In the genomic region with DNA sequence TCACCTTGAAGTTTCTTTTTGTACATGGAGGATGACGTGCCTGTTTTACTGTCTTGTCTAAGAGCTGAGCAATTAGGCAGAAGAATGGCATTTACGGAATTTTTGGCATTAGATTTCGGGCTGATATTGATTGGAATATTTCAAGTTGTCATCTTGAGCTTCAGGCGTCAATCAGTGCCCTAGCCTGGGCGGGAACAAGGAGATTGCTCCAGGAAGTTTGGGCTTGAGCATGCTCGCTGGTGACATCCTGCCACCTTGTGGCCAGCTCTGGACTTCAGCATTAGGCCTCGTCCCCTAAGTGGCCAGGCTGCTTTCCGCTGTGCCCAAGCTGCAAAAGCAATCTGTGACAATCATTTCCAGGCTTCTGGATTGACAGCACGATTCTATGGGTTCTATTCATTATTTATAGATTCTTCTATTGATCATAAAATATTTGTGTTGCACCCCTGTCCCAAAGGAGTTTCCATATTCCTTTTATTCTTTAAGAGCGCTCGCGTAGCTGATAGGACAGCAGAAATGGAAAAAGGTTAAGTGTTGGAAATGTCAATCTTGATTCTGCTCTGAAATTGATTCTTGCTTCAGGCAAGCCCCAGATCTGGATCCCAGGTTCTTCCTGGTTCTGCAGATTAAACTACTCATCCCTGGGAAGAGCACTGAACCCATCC, we compare ENCODE assay signal across 1 cellular context.
TF ChIP-seq lines count a peak whose summit lies in the region.

No MANE protein-coding gene starts in this region.

TF ChIP-seq in HepG2, 621 proteins besides CTCF, POLR2A, EP300 and RAD21 (continued from another document and continues in another):
- TF ChIP-seq ZNF672 (CRISPR knock-in tag; IDR thresholded peaks at IDR 0.05) (no peak), ZNF816 (CRISPR knock-in tag; IDR thresholded peaks at IDR 0.05; ENCODE audit: borderline replicate concordance) (peak; percentile 64; the same call in 1 of the 2 replicates), ASH2L (IDR thresholded peaks at IDR 0.05; ENCODE audit: insufficient read length, low read depth, low read length) (no peak), ZNF510 (CRISPR knock-in tag; IDR thresholded peaks at IDR 0.05; ENCODE audit: low read depth) (no peak), ZNF614 (CRISPR knock-in tag; IDR thresholded peaks at IDR 0.05; ENCODE audit: borderline replicate concordance) (no peak), ZNF263 (CRISPR knock-in tag; IDR thresholded peaks at IDR 0.05) (no peak), ZNF883 (CRISPR knock-in tag; IDR thresholded peaks at IDR 0.05; ENCODE audit: not compliant biosample characterization) (no peak), EZH2 (conservative IDR thresholded peaks at IDR 0.05; ENCODE audit: low read depth, low read length) (no peak), MTF1 (CRISPR knock-in tag; IDR thresholded peaks at IDR 0.05) (no peak), ZNF234 (CRISPR knock-in tag; conservative IDR thresholded peaks at IDR 0.05) (no peak), ZNF282 (IDR thresholded peaks at IDR 0.05; ENCODE audit: partially characterized antibody) (no peak), ZC3H4 (CRISPR knock-in tag; IDR thresholded peaks at IDR 0.05; ENCODE audit: borderline replicate concordance) (no peak), STAG1 (CRISPR knock-in tag; IDR thresholded peaks at IDR 0.05) (peak; percentile 95), ISL2 (CRISPR knock-in tag; IDR thresholded peaks at IDR 0.05) (0 out of 2 replicates have a peak, but pooled peaks have one; percentile 18), SIN3A (IDR thresholded peaks at IDR 0.05; ENCODE audit: borderline replicate concordance, low read depth, low read length) (no peak), ZNF749 (CRISPR knock-in tag; IDR thresholded peaks at IDR 0.05; ENCODE audit: borderline replicate concordance) (no peak), ZNF205 (CRISPR knock-in tag; IDR thresholded peaks at IDR 0.05) (no peak), MATR3 (CRISPR knock-in tag; IDR thresholded peaks at IDR 0.05) (no peak), SP1 (IDR thresholded peaks at IDR 0.05) (no peak), SP1 (CRISPR knock-in tag; IDR thresholded peaks at IDR 0.05) (no peak), RELA (CRISPR knock-in tag; IDR thresholded peaks at IDR 0.05) (no peak), ELF3 (CRISPR knock-in tag; IDR thresholded peaks at IDR 0.05) (peak; percentile 80), TBX3 (IDR thresholded peaks at IDR 0.05; ENCODE audit: borderline replicate concordance) (no peak), NFE2L1 (CRISPR knock-in tag; IDR thresholded peaks at IDR 0.05; ENCODE audit: borderline replicate concordance) (no peak), ZFP82 (CRISPR knock-in tag; IDR thresholded peaks at IDR 0.05; ENCODE audit: borderline replicate concordance) (no peak), ZNF607 (CRISPR knock-in tag; IDR thresholded peaks at IDR 0.05; ENCODE audit: borderline replicate concordance) (no peak), ARHGAP35 (CRISPR knock-in tag; IDR thresholded peaks at IDR 0.05; ENCODE audit: borderline replicate concordance) (no peak), MIXL1 (CRISPR knock-in tag; IDR thresholded peaks at IDR 0.05) (0 out of 2 replicates have a peak, but pooled peaks have one; percentile 25), CEBPG (CRISPR knock-in tag; IDR thresholded peaks at IDR 0.05) (0 out of 2 replicates have a peak, but pooled peaks have one; percentile 13), ZNF460 (CRISPR knock-in tag; IDR thresholded peaks at IDR 0.05; ENCODE audit: borderline replicate concordance) (no peak), SMC3 (IDR thresholded peaks at IDR 0.05; ENCODE audit: low read length) (peak; percentile 85), FOXO1 (CRISPR knock-in tag; IDR thresholded peaks at IDR 0.05) (peak; percentile 28; the same call in 1 of the 2 replicates)
- TF ChIP-seq, protein P1, sequence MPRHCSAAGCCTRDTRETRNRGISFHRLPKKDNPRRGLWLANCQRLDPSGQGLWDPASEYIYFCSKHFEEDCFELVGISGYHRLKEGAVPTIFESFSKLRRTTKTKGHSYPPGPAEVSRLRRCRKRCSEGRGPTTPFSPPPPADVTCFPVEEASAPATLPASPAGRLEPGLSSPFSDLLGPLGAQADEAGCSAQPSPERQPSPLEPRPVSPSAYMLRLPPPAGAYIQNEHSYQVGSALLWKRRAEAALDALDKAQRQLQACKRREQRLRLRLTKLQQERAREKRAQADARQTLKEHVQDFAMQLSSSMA (CRISPR knock-in tag; IDR thresholded peaks at IDR 0.05): no peak
- TF ChIP-seq, protein P2, sequence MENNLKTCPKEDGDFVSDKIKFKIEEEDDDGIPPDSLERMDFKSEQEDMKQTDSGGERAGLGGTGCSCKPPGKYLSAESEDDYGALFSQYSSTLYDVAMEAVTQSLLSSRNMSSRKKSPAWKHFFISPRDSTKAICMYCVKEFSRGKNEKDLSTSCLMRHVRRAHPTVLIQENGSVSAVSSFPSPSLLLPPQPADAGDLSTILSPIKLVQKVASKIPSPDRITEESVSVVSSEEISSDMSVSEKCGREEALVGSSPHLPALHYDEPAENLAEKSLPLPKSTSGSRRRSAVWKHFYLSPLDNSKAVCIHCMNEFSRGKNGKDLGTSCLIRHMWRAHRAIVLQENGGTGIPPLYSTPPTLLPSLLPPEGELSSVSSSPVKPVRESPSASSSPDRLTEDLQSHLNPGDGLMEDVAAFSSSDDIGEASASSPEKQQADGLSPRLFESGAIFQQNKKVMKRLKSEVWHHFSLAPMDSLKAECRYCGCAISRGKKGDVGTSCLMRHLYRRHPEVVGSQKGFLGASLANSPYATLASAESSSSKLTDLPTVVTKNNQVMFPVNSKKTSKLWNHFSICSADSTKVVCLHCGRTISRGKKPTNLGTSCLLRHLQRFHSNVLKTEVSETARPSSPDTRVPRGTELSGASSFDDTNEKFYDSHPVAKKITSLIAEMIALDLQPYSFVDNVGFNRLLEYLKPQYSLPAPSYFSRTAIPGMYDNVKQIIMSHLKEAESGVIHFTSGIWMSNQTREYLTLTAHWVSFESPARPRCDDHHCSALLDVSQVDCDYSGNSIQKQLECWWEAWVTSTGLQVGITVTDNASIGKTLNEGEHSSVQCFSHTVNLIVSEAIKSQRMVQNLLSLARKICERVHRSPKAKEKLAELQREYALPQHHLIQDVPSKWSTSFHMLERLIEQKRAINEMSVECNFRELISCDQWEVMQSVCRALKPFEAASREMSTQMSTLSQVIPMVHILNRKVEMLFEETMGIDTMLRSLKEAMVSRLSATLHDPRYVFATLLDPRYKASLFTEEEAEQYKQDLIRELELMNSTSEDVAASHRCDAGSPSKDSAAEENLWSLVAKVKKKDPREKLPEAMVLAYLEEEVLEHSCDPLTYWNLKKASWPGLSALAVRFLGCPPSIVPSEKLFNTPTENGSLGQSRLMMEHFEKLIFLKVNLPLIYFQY (CRISPR knock-in tag; IDR thresholded peaks at IDR 0.05; ENCODE audit: borderline replicate concordance): no peak
- TF ChIP-seq, protein P3, sequence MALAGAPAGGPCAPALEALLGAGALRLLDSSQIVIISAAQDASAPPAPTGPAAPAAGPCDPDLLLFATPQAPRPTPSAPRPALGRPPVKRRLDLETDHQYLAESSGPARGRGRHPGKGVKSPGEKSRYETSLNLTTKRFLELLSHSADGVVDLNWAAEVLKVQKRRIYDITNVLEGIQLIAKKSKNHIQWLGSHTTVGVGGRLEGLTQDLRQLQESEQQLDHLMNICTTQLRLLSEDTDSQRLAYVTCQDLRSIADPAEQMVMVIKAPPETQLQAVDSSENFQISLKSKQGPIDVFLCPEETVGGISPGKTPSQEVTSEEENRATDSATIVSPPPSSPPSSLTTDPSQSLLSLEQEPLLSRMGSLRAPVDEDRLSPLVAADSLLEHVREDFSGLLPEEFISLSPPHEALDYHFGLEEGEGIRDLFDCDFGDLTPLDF (CRISPR knock-in tag; IDR thresholded peaks at IDR 0.05): 0 out of 2 replicates have a peak, but pooled peaks have one; percentile 37
- TF ChIP-seq, protein P4, sequence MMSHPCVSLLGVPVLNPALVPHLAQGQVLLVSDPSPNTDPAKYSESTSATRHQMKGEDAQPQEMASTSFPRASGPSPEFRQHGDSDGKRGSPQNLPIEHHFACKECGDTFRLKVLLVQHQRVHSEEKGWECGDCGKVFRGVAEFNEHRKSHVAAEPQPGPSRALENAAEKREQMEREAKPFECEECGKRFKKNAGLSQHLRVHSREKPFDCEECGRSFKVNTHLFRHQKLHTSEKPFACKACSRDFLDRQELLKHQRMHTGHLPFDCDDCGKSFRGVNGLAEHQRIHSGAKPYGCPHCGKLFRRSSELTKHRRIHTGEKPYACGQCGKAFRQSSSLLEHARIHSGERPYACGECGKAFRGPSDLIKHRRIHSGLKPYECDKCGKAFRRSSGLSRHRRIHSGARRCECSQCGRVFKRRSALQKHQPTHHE (CRISPR knock-in tag; IDR thresholded peaks at IDR 0.05; ENCODE audit: borderline replicate concordance): no peak
- TF ChIP-seq, protein P5, sequence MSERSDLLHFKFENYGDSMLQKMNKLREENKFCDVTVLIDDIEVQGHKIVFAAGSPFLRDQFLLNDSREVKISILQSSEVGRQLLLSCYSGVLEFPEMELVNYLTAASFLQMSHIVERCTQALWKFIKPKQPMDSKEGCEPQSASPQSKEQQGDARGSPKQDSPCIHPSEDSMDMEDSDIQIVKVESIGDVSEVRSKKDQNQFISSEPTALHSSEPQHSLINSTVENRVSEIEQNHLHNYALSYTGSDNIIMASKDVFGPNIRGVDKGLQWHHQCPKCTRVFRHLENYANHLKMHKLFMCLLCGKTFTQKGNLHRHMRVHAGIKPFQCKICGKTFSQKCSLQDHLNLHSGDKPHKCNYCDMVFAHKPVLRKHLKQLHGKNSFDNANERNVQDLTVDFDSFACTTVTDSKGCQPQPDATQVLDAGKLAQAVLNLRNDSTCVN (CRISPR knock-in tag; IDR thresholded peaks at IDR 0.05; ENCODE audit: borderline replicate concordance): no peak
- TF ChIP-seq, protein P6, sequence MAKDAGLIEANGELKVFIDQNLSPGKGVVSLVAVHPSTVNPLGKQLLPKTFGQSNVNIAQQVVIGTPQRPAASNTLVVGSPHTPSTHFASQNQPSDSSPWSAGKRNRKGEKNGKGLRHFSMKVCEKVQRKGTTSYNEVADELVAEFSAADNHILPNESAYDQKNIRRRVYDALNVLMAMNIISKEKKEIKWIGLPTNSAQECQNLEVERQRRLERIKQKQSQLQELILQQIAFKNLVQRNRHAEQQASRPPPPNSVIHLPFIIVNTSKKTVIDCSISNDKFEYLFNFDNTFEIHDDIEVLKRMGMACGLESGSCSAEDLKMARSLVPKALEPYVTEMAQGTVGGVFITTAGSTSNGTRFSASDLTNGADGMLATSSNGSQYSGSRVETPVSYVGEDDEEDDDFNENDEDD (CRISPR knock-in tag; IDR thresholded peaks at IDR 0.05; ENCODE audit: borderline replicate concordance): peak; percentile 89; the same call in 1 of the 2 replicates
- TF ChIP-seq, protein P7, sequence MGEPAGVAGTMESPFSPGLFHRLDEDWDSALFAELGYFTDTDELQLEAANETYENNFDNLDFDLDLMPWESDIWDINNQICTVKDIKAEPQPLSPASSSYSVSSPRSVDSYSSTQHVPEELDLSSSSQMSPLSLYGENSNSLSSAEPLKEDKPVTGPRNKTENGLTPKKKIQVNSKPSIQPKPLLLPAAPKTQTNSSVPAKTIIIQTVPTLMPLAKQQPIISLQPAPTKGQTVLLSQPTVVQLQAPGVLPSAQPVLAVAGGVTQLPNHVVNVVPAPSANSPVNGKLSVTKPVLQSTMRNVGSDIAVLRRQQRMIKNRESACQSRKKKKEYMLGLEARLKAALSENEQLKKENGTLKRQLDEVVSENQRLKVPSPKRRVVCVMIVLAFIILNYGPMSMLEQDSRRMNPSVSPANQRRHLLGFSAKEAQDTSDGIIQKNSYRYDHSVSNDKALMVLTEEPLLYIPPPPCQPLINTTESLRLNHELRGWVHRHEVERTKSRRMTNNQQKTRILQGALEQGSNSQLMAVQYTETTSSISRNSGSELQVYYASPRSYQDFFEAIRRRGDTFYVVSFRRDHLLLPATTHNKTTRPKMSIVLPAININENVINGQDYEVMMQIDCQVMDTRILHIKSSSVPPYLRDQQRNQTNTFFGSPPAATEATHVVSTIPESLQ (CRISPR knock-in tag; conservative IDR thresholded peaks at IDR 0.05): no peak
- TF ChIP-seq, protein P8, sequence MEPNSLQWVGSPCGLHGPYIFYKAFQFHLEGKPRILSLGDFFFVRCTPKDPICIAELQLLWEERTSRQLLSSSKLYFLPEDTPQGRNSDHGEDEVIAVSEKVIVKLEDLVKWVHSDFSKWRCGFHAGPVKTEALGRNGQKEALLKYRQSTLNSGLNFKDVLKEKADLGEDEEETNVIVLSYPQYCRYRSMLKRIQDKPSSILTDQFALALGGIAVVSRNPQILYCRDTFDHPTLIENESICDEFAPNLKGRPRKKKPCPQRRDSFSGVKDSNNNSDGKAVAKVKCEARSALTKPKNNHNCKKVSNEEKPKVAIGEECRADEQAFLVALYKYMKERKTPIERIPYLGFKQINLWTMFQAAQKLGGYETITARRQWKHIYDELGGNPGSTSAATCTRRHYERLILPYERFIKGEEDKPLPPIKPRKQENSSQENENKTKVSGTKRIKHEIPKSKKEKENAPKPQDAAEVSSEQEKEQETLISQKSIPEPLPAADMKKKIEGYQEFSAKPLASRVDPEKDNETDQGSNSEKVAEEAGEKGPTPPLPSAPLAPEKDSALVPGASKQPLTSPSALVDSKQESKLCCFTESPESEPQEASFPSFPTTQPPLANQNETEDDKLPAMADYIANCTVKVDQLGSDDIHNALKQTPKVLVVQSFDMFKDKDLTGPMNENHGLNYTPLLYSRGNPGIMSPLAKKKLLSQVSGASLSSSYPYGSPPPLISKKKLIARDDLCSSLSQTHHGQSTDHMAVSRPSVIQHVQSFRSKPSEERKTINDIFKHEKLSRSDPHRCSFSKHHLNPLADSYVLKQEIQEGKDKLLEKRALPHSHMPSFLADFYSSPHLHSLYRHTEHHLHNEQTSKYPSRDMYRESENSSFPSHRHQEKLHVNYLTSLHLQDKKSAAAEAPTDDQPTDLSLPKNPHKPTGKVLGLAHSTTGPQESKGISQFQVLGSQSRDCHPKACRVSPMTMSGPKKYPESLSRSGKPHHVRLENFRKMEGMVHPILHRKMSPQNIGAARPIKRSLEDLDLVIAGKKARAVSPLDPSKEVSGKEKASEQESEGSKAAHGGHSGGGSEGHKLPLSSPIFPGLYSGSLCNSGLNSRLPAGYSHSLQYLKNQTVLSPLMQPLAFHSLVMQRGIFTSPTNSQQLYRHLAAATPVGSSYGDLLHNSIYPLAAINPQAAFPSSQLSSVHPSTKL (CRISPR knock-in tag; IDR thresholded peaks at IDR 0.05): no peak
- TF ChIP-seq, protein P9, sequence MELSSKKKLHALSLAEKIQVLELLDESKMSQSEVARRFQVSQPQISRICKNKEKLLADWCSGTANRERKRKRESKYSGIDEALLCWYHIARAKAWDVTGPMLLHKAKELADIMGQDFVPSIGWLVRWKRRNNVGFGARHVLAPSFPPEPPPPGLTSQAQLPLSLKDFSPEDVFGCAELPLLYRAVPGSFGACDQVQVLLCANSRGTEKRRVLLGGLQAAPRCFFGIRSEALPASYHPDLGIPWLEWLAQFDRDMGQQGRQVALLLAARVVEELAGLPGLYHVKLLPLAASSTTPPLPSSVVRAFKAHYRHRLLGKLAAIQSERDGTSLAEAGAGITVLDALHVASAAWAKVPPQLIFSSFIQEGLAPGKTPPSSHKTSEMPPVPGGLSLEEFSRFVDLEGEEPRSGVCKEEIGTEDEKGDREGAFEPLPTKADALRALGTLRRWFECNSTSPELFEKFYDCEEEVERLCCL (CRISPR knock-in tag; IDR thresholded peaks at IDR 0.05; ENCODE audit: borderline replicate concordance): no peak
- TF ChIP-seq, protein P10, sequence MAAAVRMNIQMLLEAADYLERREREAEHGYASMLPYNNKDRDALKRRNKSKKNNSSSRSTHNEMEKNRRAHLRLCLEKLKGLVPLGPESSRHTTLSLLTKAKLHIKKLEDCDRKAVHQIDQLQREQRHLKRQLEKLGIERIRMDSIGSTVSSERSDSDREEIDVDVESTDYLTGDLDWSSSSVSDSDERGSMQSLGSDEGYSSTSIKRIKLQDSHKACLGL (CRISPR knock-in tag; IDR thresholded peaks at IDR 0.05): no peak
